In the genomic region with DNA sequence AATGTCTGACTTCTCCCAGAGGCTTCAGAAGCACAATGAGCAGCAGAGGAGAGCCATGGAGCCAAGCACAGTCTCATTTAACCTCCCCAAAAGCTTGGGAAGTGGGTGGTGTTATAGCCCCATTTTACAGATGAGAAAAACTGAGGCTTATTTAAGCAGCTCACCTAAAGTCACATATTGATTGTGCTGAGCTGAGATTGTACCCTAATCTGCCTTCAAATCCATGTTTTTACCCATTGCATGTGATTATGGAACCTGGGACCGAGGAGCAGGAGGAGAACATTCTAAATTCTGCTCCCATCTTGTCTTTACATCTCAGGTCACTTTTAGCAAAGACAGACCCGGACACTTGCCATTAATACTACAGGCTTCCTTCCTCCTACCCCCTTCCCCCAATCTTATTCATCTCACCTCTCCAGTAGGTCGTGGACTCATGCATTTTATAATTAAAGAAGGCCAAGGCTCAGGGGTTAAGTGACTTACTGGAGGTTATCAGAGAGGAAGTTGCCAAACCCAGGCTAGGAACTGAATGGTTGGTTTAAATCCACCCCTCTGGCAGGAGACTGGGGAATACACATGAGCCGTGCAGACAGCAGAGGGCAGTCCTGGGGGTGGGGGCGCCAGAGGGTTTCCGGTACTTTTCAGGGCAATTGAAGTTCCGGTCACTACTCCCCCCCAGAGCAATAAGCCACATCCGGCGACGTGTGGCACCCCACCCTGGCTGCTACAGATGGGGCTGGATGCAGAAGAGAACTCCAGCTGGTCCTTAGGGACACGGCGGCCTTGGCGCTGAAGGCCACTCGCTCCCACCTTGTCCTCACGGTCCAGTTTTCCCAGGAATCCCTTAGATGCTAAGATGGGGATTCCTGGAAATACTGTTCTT, we compare ENCODE assay signal across 1 cellular context.
TF ChIP-seq lines count a peak whose summit lies in the region.

No MANE protein-coding gene starts in this region.

TF ChIP-seq in HepG2, 621 proteins besides CTCF, POLR2A, EP300 and RAD21 (continued from another document and continues in another):
- TF ChIP-seq ZBTB20 (CRISPR knock-in tag; IDR thresholded peaks at IDR 0.05; ENCODE audit: borderline replicate concordance, low read depth) (peak; percentile 59; the same call in 1 of the 2 replicates), SALL2 (CRISPR knock-in tag; IDR thresholded peaks at IDR 0.05) (no peak), ZNF773 (CRISPR knock-in tag; IDR thresholded peaks at IDR 0.05; ENCODE audit: borderline replicate concordance) (no peak), PCBP2 (optimal IDR thresholded peaks at IDR 0.05; ENCODE audit: low read depth, low read length, poor library complexity, severe bottlenecking) (no peak), ZNF382 (CRISPR knock-in tag; IDR thresholded peaks at IDR 0.05; ENCODE audit: borderline replicate concordance) (no peak), ZNF180 (CRISPR knock-in tag; IDR thresholded peaks at IDR 0.05; ENCODE audit: borderline replicate concordance, low read depth) (no peak), RBM22 (optimal IDR thresholded peaks at IDR 0.05; ENCODE audit: low read length) (no peak), ZNF432 (CRISPR knock-in tag; IDR thresholded peaks at IDR 0.05; ENCODE audit: borderline replicate concordance) (no peak), SUZ12 (IDR thresholded peaks at IDR 0.05; ENCODE audit: low read depth, low read length) (no peak), ZC3H13 (CRISPR knock-in tag; IDR thresholded peaks at IDR 0.05) (no peak), ETV5 (CRISPR knock-in tag; IDR thresholded peaks at IDR 0.05; ENCODE audit: borderline replicate concordance) (peak; percentile 99), ZBTB7B (CRISPR knock-in tag; IDR thresholded peaks at IDR 0.05) (0 out of 2 replicates have a peak, but pooled peaks have one; percentile 79), PHF8 (CRISPR knock-in tag; IDR thresholded peaks at IDR 0.05) (no peak; the same call in 1 of the 2 replicates), ZNF20 (CRISPR knock-in tag; IDR thresholded peaks at IDR 0.05) (no peak; the same call in 1 of the 2 replicates), IRX3 (CRISPR knock-in tag; IDR thresholded peaks at IDR 0.05; ENCODE audit: borderline replicate concordance, low read depth) (no peak), MTA3 (CRISPR knock-in tag; IDR thresholded peaks at IDR 0.05) (no peak), NR2F6 (IDR thresholded peaks at IDR 0.05) (peak; percentile 87), NR2F6 (CRISPR knock-in tag; IDR thresholded peaks at IDR 0.05) (peak; percentile 86), ZNF720 (CRISPR knock-in tag; IDR thresholded peaks at IDR 0.05) (no peak), MED1 (CRISPR knock-in tag; IDR thresholded peaks at IDR 0.05) (peak; percentile 83), POLR2AphosphoS2 (IDR thresholded peaks at IDR 0.05; ENCODE audit: low read depth, low read length) (no peak), MXI1 (IDR thresholded peaks at IDR 0.05; ENCODE audit: borderline replicate concordance, low read depth, low read length) (no peak; the same call in 2 of the 3 replicates), MTF2 (CRISPR knock-in tag; IDR thresholded peaks at IDR 0.05; ENCODE audit: borderline replicate concordance) (0 out of 2 replicates have a peak, but pooled peaks have one; percentile 31), JDP2 (CRISPR knock-in tag; IDR thresholded peaks at IDR 0.05; ENCODE audit: borderline replicate concordance) (no peak), ZNF343 (CRISPR knock-in tag; IDR thresholded peaks at IDR 0.05) (no peak), TOPORS (CRISPR knock-in tag; IDR thresholded peaks at IDR 0.05) (no peak), ZKSCAN8 (CRISPR knock-in tag; IDR thresholded peaks at IDR 0.05; ENCODE audit: borderline replicate concordance) (no peak), ZNF776 (CRISPR knock-in tag; IDR thresholded peaks at IDR 0.05) (no peak), CENPX (CRISPR knock-in tag; IDR thresholded peaks at IDR 0.05) (no peak), SRSF9 (IDR thresholded peaks at IDR 0.05; ENCODE audit: borderline replicate concordance, insufficient read depth, low read depth, low read length, poor library complexity, severe bottlenecking) (no peak), POLR2AphosphoS5 (IDR thresholded peaks at IDR 0.05; ENCODE audit: low read depth, low read length) (peak; percentile 68), ZEB1 (IDR thresholded peaks at IDR 0.05; ENCODE audit: insufficient replicate concordance, low read depth) (peak; percentile 36), SAP130 (CRISPR knock-in tag; IDR thresholded peaks at IDR 0.05; ENCODE audit: low read depth) (peak; percentile 82), ZFP62 (CRISPR knock-in tag; IDR thresholded peaks at IDR 0.05) (no peak), CREM (IDR thresholded peaks at IDR 0.05) (peak; percentile 35; the same call in 1 of the 2 replicates), CREM (CRISPR knock-in tag; IDR thresholded peaks at IDR 0.05) (no peak), SMYD3 (CRISPR knock-in tag; IDR thresholded peaks at IDR 0.05) (no peak)
- TF ChIP-seq, protein P1, sequence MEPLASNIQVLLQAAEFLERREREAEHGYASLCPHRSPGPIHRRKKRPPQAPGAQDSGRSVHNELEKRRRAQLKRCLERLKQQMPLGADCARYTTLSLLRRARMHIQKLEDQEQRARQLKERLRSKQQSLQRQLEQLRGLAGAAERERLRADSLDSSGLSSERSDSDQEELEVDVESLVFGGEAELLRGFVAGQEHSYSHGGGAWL (CRISPR knock-in tag; IDR thresholded peaks at IDR 0.05): 0 out of 2 replicates have a peak, but pooled peaks have one; percentile 51
- TF ChIP-seq, protein P2, sequence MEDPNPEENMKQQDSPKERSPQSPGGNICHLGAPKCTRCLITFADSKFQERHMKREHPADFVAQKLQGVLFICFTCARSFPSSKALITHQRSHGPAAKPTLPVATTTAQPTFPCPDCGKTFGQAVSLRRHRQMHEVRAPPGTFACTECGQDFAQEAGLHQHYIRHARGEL (CRISPR knock-in tag; IDR thresholded peaks at IDR 0.05): no peak
- TF ChIP-seq, protein P3, sequence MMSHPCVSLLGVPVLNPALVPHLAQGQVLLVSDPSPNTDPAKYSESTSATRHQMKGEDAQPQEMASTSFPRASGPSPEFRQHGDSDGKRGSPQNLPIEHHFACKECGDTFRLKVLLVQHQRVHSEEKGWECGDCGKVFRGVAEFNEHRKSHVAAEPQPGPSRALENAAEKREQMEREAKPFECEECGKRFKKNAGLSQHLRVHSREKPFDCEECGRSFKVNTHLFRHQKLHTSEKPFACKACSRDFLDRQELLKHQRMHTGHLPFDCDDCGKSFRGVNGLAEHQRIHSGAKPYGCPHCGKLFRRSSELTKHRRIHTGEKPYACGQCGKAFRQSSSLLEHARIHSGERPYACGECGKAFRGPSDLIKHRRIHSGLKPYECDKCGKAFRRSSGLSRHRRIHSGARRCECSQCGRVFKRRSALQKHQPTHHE (CRISPR knock-in tag; IDR thresholded peaks at IDR 0.05; ENCODE audit: borderline replicate concordance): no peak
- TF ChIP-seq, protein P4, sequence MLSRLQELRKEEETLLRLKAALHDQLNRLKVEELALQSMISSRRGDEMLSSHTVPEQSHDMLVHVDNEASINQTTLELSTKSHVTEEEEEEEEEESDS (CRISPR knock-in tag; IDR thresholded peaks at IDR 0.05; ENCODE audit: borderline replicate concordance): no peak
- TF ChIP-seq, protein P5, sequence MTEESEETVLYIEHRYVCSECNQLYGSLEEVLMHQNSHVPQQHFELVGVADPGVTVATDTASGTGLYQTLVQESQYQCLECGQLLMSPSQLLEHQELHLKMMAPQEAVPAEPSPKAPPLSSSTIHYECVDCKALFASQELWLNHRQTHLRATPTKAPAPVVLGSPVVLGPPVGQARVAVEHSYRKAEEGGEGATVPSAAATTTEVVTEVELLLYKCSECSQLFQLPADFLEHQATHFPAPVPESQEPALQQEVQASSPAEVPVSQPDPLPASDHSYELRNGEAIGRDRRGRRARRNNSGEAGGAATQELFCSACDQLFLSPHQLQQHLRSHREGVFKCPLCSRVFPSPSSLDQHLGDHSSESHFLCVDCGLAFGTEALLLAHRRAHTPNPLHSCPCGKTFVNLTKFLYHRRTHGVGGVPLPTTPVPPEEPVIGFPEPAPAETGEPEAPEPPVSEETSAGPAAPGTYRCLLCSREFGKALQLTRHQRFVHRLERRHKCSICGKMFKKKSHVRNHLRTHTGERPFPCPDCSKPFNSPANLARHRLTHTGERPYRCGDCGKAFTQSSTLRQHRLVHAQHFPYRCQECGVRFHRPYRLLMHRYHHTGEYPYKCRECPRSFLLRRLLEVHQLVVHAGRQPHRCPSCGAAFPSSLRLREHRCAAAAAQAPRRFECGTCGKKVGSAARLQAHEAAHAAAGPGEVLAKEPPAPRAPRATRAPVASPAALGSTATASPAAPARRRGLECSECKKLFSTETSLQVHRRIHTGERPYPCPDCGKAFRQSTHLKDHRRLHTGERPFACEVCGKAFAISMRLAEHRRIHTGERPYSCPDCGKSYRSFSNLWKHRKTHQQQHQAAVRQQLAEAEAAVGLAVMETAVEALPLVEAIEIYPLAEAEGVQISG (CRISPR knock-in tag; IDR thresholded peaks at IDR 0.05): peak; percentile 87
- TF ChIP-seq, protein P6, sequence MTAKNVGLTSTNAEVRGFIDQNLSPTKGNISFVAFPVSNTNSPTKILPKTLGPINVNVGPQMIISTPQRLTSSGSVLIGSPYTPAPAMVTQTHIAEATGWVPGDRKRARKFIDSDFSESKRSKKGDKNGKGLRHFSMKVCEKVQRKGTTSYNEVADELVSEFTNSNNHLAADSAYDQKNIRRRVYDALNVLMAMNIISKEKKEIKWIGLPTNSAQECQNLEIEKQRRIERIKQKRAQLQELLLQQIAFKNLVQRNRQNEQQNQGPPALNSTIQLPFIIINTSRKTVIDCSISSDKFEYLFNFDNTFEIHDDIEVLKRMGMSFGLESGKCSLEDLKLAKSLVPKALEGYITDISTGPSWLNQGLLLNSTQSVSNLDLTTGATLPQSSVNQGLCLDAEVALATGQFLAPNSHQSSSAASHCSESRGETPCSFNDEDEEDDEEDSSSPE (CRISPR knock-in tag; IDR thresholded peaks at IDR 0.05): peak; percentile 31
- TF ChIP-seq, protein P7, sequence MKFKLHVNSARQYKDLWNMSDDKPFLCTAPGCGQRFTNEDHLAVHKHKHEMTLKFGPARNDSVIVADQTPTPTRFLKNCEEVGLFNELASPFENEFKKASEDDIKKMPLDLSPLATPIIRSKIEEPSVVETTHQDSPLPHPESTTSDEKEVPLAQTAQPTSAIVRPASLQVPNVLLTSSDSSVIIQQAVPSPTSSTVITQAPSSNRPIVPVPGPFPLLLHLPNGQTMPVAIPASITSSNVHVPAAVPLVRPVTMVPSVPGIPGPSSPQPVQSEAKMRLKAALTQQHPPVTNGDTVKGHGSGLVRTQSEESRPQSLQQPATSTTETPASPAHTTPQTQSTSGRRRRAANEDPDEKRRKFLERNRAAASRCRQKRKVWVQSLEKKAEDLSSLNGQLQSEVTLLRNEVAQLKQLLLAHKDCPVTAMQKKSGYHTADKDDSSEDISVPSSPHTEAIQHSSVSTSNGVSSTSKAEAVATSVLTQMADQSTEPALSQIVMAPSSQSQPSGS (CRISPR knock-in tag; IDR thresholded peaks at IDR 0.05): no peak
- TF ChIP-seq, protein P8, sequence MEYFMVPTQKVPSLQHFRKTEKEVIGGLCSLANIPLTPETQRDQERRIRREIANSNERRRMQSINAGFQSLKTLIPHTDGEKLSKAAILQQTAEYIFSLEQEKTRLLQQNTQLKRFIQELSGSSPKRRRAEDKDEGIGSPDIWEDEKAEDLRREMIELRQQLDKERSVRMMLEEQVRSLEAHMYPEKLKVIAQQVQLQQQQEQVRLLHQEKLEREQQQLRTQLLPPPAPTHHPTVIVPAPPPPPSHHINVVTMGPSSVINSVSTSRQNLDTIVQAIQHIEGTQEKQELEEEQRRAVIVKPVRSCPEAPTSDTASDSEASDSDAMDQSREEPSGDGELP (IDR thresholded peaks at IDR 0.05; ENCODE audit: borderline replicate concordance, low read depth): peak; percentile 87
- TF ChIP-seq, protein P9, sequence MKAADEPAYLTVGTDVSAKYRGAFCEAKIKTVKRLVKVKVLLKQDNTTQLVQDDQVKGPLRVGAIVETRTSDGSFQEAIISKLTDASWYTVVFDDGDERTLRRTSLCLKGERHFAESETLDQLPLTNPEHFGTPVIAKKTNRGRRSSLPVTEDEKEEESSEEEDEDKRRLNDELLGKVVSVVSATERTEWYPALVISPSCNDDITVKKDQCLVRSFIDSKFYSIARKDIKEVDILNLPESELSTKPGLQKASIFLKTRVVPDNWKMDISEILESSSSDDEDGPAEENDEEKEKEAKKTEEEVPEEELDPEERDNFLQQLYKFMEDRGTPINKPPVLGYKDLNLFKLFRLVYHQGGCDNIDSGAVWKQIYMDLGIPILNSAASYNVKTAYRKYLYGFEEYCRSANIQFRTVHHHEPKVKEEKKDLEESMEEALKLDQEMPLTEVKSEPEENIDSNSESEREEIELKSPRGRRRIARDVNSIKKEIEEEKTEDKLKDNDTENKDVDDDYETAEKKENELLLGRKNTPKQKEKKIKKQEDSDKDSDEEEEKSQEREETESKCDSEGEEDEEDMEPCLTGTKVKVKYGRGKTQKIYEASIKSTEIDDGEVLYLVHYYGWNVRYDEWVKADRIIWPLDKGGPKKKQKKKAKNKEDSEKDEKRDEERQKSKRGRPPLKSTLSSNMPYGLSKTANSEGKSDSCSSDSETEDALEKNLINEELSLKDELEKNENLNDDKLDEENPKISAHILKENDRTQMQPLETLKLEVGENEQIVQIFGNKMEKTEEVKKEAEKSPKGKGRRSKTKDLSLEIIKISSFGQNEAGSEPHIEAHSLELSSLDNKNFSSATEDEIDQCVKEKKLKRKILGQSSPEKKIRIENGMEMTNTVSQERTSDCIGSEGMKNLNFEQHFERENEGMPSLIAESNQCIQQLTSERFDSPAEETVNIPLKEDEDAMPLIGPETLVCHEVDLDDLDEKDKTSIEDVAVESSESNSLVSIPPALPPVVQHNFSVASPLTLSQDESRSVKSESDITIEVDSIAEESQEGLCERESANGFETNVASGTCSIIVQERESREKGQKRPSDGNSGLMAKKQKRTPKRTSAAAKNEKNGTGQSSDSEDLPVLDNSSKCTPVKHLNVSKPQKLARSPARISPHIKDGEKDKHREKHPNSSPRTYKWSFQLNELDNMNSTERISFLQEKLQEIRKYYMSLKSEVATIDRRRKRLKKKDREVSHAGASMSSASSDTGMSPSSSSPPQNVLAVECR (CRISPR knock-in tag; IDR thresholded peaks at IDR 0.05; ENCODE audit: borderline replicate concordance): peak; percentile 31; the same call in 1 of the 2 replicates
